7 cellular contexts compared by ENCODE assay signal in the genomic region with DNA sequence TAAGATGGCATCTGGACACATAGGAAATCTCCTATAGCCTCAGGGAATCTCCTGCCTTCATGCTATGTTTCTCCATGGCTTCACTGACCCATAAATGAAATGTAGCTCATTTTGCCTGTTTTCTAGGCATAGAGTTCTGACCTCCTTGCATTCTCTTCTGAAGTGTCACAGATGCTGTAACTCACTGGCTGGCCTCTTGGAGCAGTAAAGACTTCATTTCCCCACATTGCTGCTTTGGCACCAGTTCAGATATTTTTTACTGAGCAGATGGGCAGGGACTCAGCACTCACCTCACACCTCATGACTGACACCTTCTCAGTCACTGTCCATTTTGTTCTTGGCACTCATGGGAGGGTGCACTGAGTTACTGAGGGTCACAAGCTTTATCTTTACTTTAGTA.
DNase-seq lines count a peak whose midpoint lies in the region; ATAC-seq and TF ChIP-seq lines count a peak whose summit lies in the region.

No MANE protein-coding gene starts in this region.

- no peaks in the 10 kb centered on the region for H3K27me3 Mint-ChIP-seq in activated T-cell treated with anti-CD3 and anti-CD28 coated beads, Interleukin-2, amount 50 U/mL, for 72 hours (ENCODE audit: low read depth)

- peaks cover 6 to 8% of the 10 kb centered on the region in 2 donors for H3K9me3 Mint-ChIP-seq in activated T-cell treated with anti-CD3 and anti-CD28 coated beads, Interleukin-2, amount 50 U/mL, for 72 hours

- intact Hi-C loops in Right ventricle myocardium superior (cut with DNase I), result no loop called here

- H3K36me3 Mint-ChIP-seq in activated T-cell treated with anti-CD3 and anti-CD28 coated beads, Interleukin-2, amount 50 U/mL, for 72 hours (ENCODE audit: insufficient read depth in 2 of 2), result peaks cover 3 to 6% of the 10 kb centered on the region in 2 donors

- H3K4me3 Mint-ChIP-seq in activated T-cell treated with anti-CD3 and anti-CD28 coated beads, Interleukin-2, amount 50 U/mL, for 72 hours, result no peak overlapping the region

- peak; percentile 75 to 93 for ATAC-seq in activated T-cell treated with anti-CD3 and anti-CD28 coated beads, Interleukin-2, amount 50 U/mL, for 72 hours (replicated peaks in 1 of 2)
- ATAC-seq in Right ventricle myocardium superior (ENCODE audit: poor library complexity) (peak; percentile 65), GM18517 (IDR thresholded peaks at IDR 0.05; ENCODE audit: unreplicated experiment) (no peak)

- H3K4me1 Mint-ChIP-seq in activated T-cell treated with anti-CD3 and anti-CD28 coated beads, Interleukin-2, amount 50 U/mL, for 72 hours (ENCODE audit: low read depth), result peaks cover 9% of the 10 kb centered on the region

- no peak overlapping the region for H3K4me3 ChIP-seq in HFF-Myc (replicated peaks; ENCODE audit: low read depth, low read length)

- no peak overlapping the region for H3K27ac Mint-ChIP-seq in activated T-cell treated with anti-CD3 and anti-CD28 coated beads, Interleukin-2, amount 50 U/mL, for 72 hours

- TF ChIP-seq CTCF in GM10266 (IDR thresholded peaks at IDR 0.05; ENCODE audit: control insufficient read depth, insufficient read depth, low read depth, missing control alignments), result no peak
- peak; percentile 58 for TF ChIP-seq CTCF in HFF-Myc (IDR thresholded peaks at IDR 0.05; ENCODE audit: low read depth, low read length, missing control alignments)

- DNase-seq in GM10266 (ENCODE audit: extremely low spot score), result peak; percentile 4
- peak; percentile 64 for DNase-seq in HFF-Myc (ENCODE audit: extremely low read depth, low read depth)
- peak; percentile 78 to 92 for DNase-seq in NCI-H524 (lab: John Stamatoyannopoulos, UW)
- DNase-seq in activated T-cell treated with anti-CD3 and anti-CD28 coated beads, Interleukin-2, amount 50 U/mL, for 72 hours, result peak; percentile 28 to 44
- DNase-seq in Right ventricle myocardium superior, result no peak
- DNase-seq in stimulated activated CD4-positive, alpha-beta T cell treated with anti-CD3 and anti-CD28 coated beads, Interleukin-12 subunit alpha, Interleukin-12 subunit beta, amount 100 ng/mL, for 48 hours (ENCODE audit: low read depth in 2 of 3, low spot score in 1 of 3), result peak in 2 of 3 donors; percentile 20 to 26
